ENCODE assay signal across 20 cellular contexts in genomic region chr16:1403733-1404132, GRCh38. TPM values are rescaled to one million over a fixed set of nuclear protein-coding genes. Genes with fewer than 3 reads are reported as not detected.
DNase-seq lines count a peak whose midpoint lies in the region; ATAC-seq and TF ChIP-seq lines count a peak whose summit lies in the region.
"Had no signal": no experiment of that assay in that cellular context is flagged by ENCODE, and none has a peak within 500 bp of the region (broad histone marks: within the 10 kb centered on the region; RNA-seq: fewer than 3 reads in every experiment).

No MANE protein-coding gene starts in this region.

- H3K27ac ChIP-seq in H9 (ENCODE audit: insufficient read length, low read depth, low read length) (no peak overlapping the region), RWPE2 (ENCODE audit: poor library complexity, severe bottlenecking) (no peak overlapping the region)
- H3K27ac ChIP-seq: GM23248 had no signal

- no peak overlapping the region for H2BK5ac ChIP-seq in H9 (ENCODE audit: insufficient read length, low read length)

- H2BK12ac ChIP-seq in H9 (ENCODE audit: insufficient read length, low read depth, low read length) = no peak overlapping the region

- H3K14ac ChIP-seq in H9 (ENCODE audit: insufficient read depth, low read length) = no peak overlapping the region

- H3K4me1 ChIP-seq in H9 (ENCODE audit: insufficient read depth, low read length) (no peaks in the 10 kb centered on the region), RWPE2 (ENCODE audit: insufficient read depth, poor library complexity, severe bottlenecking) (no peaks in the 10 kb centered on the region)

- no peak overlapping the region for H2BK120ac ChIP-seq in H9 (ENCODE audit: low read depth, low read length, poor library complexity, severe bottlenecking)

- H3K4me1 Mint-ChIP-seq in H9 = peaks cover 0 to 2% of the 10 kb centered on the region in 2 experiments; a peak in 1 of 4 replicates

- no peak overlapping the region for H2AFZ ChIP-seq in H9 (ENCODE audit: low read length)
- H2AFZ ChIP-seq: GM23248 had no signal

- H3K4me3 Mint-ChIP-seq in H9 = no peak overlapping the region
- H3K4me3 Mint-ChIP-seq: CD4-positive, alpha-beta memory T cell had no signal

- no peaks in the 10 kb centered on the region for H3K23me2 ChIP-seq in H9 (ENCODE audit: insufficient read length, low read depth, low read length, poor library complexity, severe bottlenecking)

- H3K27me3 ChIP-seq in H9 (ENCODE audit: insufficient read depth, low read length) (no peaks in the 10 kb centered on the region), RWPE2 (ENCODE audit: insufficient read depth, poor library complexity, severe bottlenecking) (no peaks in the 10 kb centered on the region)

- H3K79me2 ChIP-seq in H9 (ENCODE audit: insufficient read depth, low read length) = no peaks in the 10 kb centered on the region; the same call in 1 of the 2 replicates

- H3K9me3 ChIP-seq in H9 (ENCODE audit: control insufficient read depth, low read depth, low read length) (no peaks in the 10 kb centered on the region), RWPE2 (ENCODE audit: severe bottlenecking) (no peaks in the 10 kb centered on the region)

- H4K8ac ChIP-seq in H9 (replicated peaks; ENCODE audit: insufficient read length, low read depth, low read length) = no peak overlapping the region

- H3K36me3 Mint-ChIP-seq in H9 (ENCODE audit: insufficient read depth in 1 of 3, low read depth in 3 of 3) = peaks cover 7 to 22% (median 22%) of the 10 kb centered on the region in 3 experiments; a peak in 6 of 7 replicates

- no peaks in the 10 kb centered on the region for H3K9me3 Mint-ChIP-seq in H9

- no peak overlapping the region for H3K4me3 ChIP-seq in RWPE2 (ENCODE audit: severe bottlenecking)
- H3K4me3 ChIP-seq: GM23248 had no signal

- H3K36me3 ChIP-seq in RWPE2 (ENCODE audit: low read depth) = no peaks in the 10 kb centered on the region

- no peaks in the 10 kb centered on the region for H4K20me1 ChIP-seq in H9 (ENCODE audit: control insufficient read depth, insufficient read depth, insufficient read length)

- H2BK15ac ChIP-seq in H9 (ENCODE audit: low read depth, low read length) = no peak overlapping the region

- no peaks in the 10 kb centered on the region for H3K27me3 Mint-ChIP-seq in H9 (ENCODE audit: low read depth)
- H3K27me3 Mint-ChIP-seq: CD4-positive, alpha-beta memory T cell had no signal

- DNase-seq in H9 = no peak
- peak; percentile 57 for DNase-seq in RWPE2 (ENCODE audit: low spot score)
- DNase-seq in islet precursor cell = peak; percentile 40
- no peak for DNase-seq in SKM-1 treated with dmso at 0.1 percent for 144 hours (lab: John Stamatoyannopoulos, UW; ENCODE audit: unreplicated experiment)
- DNase-seq in NK-92 (lab: John Stamatoyannopoulos, UW; ENCODE audit: unreplicated experiment) = no peak
- DNase-seq: C1 segment of cervical spinal cord; Calu3; CD4-positive, alpha-beta memory T cell; COR-L47; DMS53; DMS79 treated with DMSO at 0.1 percent for 48 hours; GF-D8; GM23248; HCEC 1CT had no signal

- H3K56ac ChIP-seq in H9 (ENCODE audit: insufficient read length, low read depth, low read length) = no peak overlapping the region

- H2BK20ac ChIP-seq in H9 (ENCODE audit: low read depth, low read length, poor library complexity, severe bottlenecking) = no peak overlapping the region

- no peak overlapping the region for H2AK5ac ChIP-seq in H9 (ENCODE audit: insufficient read length, low read length)

- no peak overlapping the region for H3K23ac ChIP-seq in H9 (ENCODE audit: insufficient read length, low read depth, low read length)

- no CpG with 5 or more reads among the region's 14 CpGs for WGBS in H9 (ENCODE audit: extremely low coverage, insufficient read length, low lambda C conversion rate)

- no peak for ATAC-seq in RWPE2 (ENCODE audit: low read depth)
- no peak for ATAC-seq in GM18502 (IDR thresholded peaks at IDR 0.05; ENCODE audit: poor library complexity, unreplicated experiment)

- H3K18ac ChIP-seq in H9 (ENCODE audit: insufficient read length, low read depth, low read length) = no peak overlapping the region

- no peak overlapping the region for H3K4me2 ChIP-seq in H9 (ENCODE audit: insufficient read depth, insufficient read length, low read length)

- no peak overlapping the region for H3K4ac ChIP-seq in H9 (ENCODE audit: low read depth, low read length)

- H4K91ac ChIP-seq in H9 (ENCODE audit: insufficient read length, low read depth, low read length) = no peak overlapping the region

- H3K27ac Mint-ChIP-seq in H9 = peak overlapping the region in 2 of 3 experiments; percentile 55 to 59; a peak in 2 of 7 replicates

- no peak overlapping the region for H3K9ac ChIP-seq in H9 (ENCODE audit: extremely low read depth, insufficient read length, low read length)
- H3K9ac ChIP-seq: GM23248 had no signal

- no peak for TF ChIP-seq CTCF in H9 (conservative IDR thresholded peaks at IDR 0.05)
- TF ChIP-seq CTCF in RWPE2 (IDR thresholded peaks at IDR 0.05; ENCODE audit: poor library complexity, severe bottlenecking) = no peak

- no peak overlapping the region for H3T11ph ChIP-seq in H9 (ENCODE audit: low read length)

- H4K5ac ChIP-seq in H9 (ENCODE audit: insufficient read length, low read depth, low read length) = no peak overlapping the region

- H3K79me1 ChIP-seq in H9 (ENCODE audit: insufficient read depth, low read depth, low read length, poor library complexity, severe bottlenecking) = no peaks in the 10 kb centered on the region

RNA-seq across cellular contexts. Expression of gene UNKL, which starts 10.8 kb away (rescaled TPM):
- 32.0 and 33.3 TPM in 2 replicates for total RNA-seq in H9 (2021)

RNA-seq across cellular contexts. Expression of gene UQCC4, which starts 16.8 kb away (rescaled TPM):
- 11.4 and 12.3 TPM in 2 replicates for total RNA-seq in H9 (2021)

RNA-seq across cellular contexts. Expression of gene PERCC1, which starts 27.1 kb away (rescaled TPM):
- not detected in 2 replicates for total RNA-seq in H9 (2021)
- total RNA-seq: A172, A673, Calu3, Daoy, G401, GM23248, H4 had no signal

RNA-seq across cellular contexts. Expression of gene CCDC154, which starts 40.6 kb away (rescaled TPM):
- 1.3 and 2.0 TPM in 2 replicates for total RNA-seq in H9 (2021)
- total RNA-seq: Daoy, GM23248, H4 had no signal

RNA-seq across cellular contexts. Expression of gene GNPTG, which starts 52.0 kb away (rescaled TPM):
- total RNA-seq in H9 (2021) = 29.4 and 29.7 TPM in 2 replicates

Comparison
In these comparisons a context has a peak if more than half of its experiments do, and no peak if none do; other contexts are left out.
1. DNase-seq: peak in RWPE2 (single experiment) and islet precursor cell (single experiment); none in H9 (single experiment), SKM-1 treated with dmso at 0.1 percent for 144 hours (single experiment) and NK-92 (single experiment).